8 cellular contexts compared by ENCODE assay signal in genomic region chr12:31118347-31118830, GRCh38. TPM values are rescaled to one million over a fixed set of nuclear protein-coding genes. Genes with fewer than 3 reads are reported as not detected.
DNase-seq lines count a peak whose midpoint lies in the region; ATAC-seq and TF ChIP-seq lines count a peak whose summit lies in the region.

No MANE protein-coding gene starts in this region.

- no peak for TF ChIP-seq EP300 in tibial nerve (IDR thresholded peaks at IDR 0.05)

- WGBS in tibial nerve, 2 donors: 24 to 40% methylated on average over 10 to 25 of the region's 26 CpGs

- peaks cover 0 to 26% of the 10 kb centered on the region in 2 donors for H3K27me3 ChIP-seq in tibial nerve
- H3K27me3 ChIP-seq in BE2C: peaks cover 20% of the 10 kb centered on the region

- no peaks in the 10 kb centered on the region for H3K36me3 ChIP-seq in ES-I3 (ENCODE audit: insufficient read depth, low read length)
- H3K36me3 ChIP-seq in tibial nerve: no peaks in the 10 kb centered on the region
- no peaks in the 10 kb centered on the region for H3K36me3 ChIP-seq in BE2C

- H3K9me3 ChIP-seq in ES-I3 (ENCODE audit: control insufficient read depth, insufficient read depth, low read length) (no peaks in the 10 kb centered on the region), tibial nerve (no peaks in the 10 kb centered on the region), BE2C (no peaks in the 10 kb centered on the region)

- ATAC-seq in left colon: peak; percentile 29

- DNase-seq in NCI-H1092 treated with DMSO at 0.1 percent for 48 hours (lab: John Stamatoyannopoulos, UW): peak; percentile 51
- peak; percentile 27 for DNase-seq in activated naive CD4-positive, alpha-beta T cell treated with anti-CD3 and anti-CD28 coated beads, Interleukin-2, amount 50 U/mL, for 16 hours
- no peak for DNase-seq in left colon
- DNase-seq in tibial nerve (ENCODE audit: low spot score in 2 of 2): no peak
- DNase-seq in dedifferentiated amniotic fluid mesenchymal stem cell (ENCODE audit: extremely low spot score): no peak
- DNase-seq in BE2C: no peak
- no peak for DNase-seq in middle frontal gyrus (ENCODE audit: extremely low spot score, low spot score)

- H3K4me1 ChIP-seq in ES-I3 (ENCODE audit: insufficient read depth, low read length) (no peaks in the 10 kb centered on the region), tibial nerve (peaks cover 0 to 35% (median 8%) of the 10 kb centered on the region in 4 donors), BE2C (no peaks in the 10 kb centered on the region)

- intact Hi-C loops in left colon (cut with DNase I, micrococcal nuclease): no loop called here

- H3K4me3 ChIP-seq in tibial nerve: peak overlapping the region; percentile 14 to 56 (median 49)
- no peak overlapping the region for H3K4me3 ChIP-seq in BE2C (ENCODE audit: low read depth, low read length)

- TF ChIP-seq POLR2A in tibial nerve (IDR thresholded peaks at IDR 0.05): no peak

- peak overlapping the region; percentile 54; the same call in 1 of the 2 replicates for H3K9ac ChIP-seq in ES-I3 (ENCODE audit: low read depth, low read length)

- TF ChIP-seq CTCF in tibial nerve (IDR thresholded peaks at IDR 0.05): no peak
- TF ChIP-seq CTCF in BE2C (IDR thresholded peaks at IDR 0.05; ENCODE audit: low read depth, low read length): no peak

- H3K27ac ChIP-seq in tibial nerve: no peak overlapping the region

RNA-seq across cellular contexts. Expression of gene DDX11, which starts 44.7 kb away (rescaled TPM):
- total RNA-seq in left colon: 10 to 100 TPM; 15.5 to 51.4 TPM
- total RNA-seq in tibial nerve: 10 to 100 TPM in 3 of 4 donors, 1 to 10 TPM in 1; 7.1 to 52.2 (median 40.1) TPM
- polyA plus RNA-seq in BE2C (2012; ENCODE audit: insufficient read depth, insufficient read length, low read depth): 34.4 TPM

Comparison
In these comparisons a context has a peak if more than half of its experiments do, and no peak if none do; other contexts are left out.
1. DNase-seq: peak in NCI-H1092 treated with DMSO at 0.1 percent for 48 hours (single experiment) and activated naive CD4-positive, alpha-beta T cell treated with anti-CD3 and anti-CD28 coated beads, Interleukin-2, amount 50 U/mL, for 16 hours (single experiment); none in left colon (0 of 2), tibial nerve (0 of 2), dedifferentiated amniotic fluid mesenchymal stem cell (single experiment), BE2C (single experiment) and middle frontal gyrus (single experiment).